In the genomic region with DNA sequence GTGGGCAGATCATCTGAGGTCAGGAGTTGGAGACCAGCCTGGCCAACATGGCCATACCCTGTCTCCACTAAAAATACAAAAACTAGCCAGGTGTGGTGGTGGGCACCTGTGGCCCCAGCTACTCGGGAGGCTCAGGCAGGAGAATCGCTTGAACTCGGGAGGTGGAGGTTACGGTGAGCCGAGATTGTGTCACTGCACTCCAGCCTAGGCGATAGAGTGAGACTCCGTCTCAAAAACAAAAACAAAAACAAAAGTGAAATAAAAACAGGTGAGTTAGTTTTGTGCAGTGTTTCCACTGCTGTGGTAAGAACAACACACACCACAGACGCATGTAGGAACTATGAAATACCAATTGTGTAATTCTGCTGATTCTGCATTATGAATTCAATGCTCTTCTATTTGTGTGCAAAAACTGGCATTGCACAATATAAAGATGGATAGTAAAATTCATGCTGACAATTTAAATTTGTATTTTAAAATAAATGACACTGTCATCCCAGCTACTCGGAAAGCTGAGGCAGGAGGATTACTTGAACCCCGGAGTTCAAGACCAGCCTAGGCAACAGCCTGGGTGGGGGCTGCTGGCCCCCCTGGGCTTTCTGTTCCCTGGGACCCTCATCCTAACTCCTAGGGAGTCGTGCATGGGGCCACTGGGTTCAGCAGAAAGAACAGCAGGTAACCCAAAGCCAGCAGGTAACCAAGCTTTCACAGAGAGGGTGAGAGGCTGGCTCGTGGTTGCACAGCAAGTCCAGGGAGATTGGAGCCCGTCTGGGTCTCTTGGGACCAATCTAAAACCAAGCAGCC, we compare ENCODE assay signal across 1 cellular context.
TF ChIP-seq lines count a peak whose summit lies in the region.

No MANE protein-coding gene starts in this region.

TF ChIP-seq in K562, 482 proteins besides CTCF, POLR2A, EP300 and RAD21:
- TF ChIP-seq MAFK (IDR thresholded peaks at IDR 0.05; ENCODE audit: low read length) (peak; percentile 82), PRMT5 (CRISPR knock-in tag; IDR thresholded peaks at IDR 0.05) (no peak), FOXA3 (CRISPR knock-in tag; conservative IDR thresholded peaks at IDR 0.05 in 1 of 2, IDR thresholded peaks at IDR 0.05 in 1 of 2) (no peak), MAFG (tag; conservative IDR thresholded peaks at IDR 0.05) (peak; percentile 86), EGR1 (conservative IDR thresholded peaks at IDR 0.05) (no peak), FIP1L1 (IDR thresholded peaks at IDR 0.05; ENCODE audit: low read depth, low read length, poor library complexity, severe bottlenecking) (no peak), CEBPB (tag; IDR thresholded peaks at IDR 0.05) (peak; percentile 80), C11orf30 (IDR thresholded peaks at IDR 0.05; ENCODE audit: low read depth) (peak; percentile 90), ZFP36 (IDR thresholded peaks at IDR 0.05; ENCODE audit: low read depth, low read length, partially characterized antibody) (peak; percentile 40), TCF3 (CRISPR knock-in tag; IDR thresholded peaks at IDR 0.05) (no peak), CEBPG (CRISPR knock-in tag; IDR thresholded peaks at IDR 0.05) (no peak), CEBPG (tag; conservative IDR thresholded peaks at IDR 0.05 in 1 of 2, IDR thresholded peaks at IDR 0.05 in 1 of 2) (peak; percentile 37 to 48; a peak in 3 of 4 replicates), ZNF316 (IDR thresholded peaks at IDR 0.05) (peak; percentile 93), MAFF (IDR thresholded peaks at IDR 0.05; ENCODE audit: low read length) (peak; percentile 85)
- TF ChIP-seq, protein P1, sequence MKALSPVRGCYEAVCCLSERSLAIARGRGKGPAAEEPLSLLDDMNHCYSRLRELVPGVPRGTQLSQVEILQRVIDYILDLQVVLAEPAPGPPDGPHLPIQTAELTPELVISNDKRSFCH (CRISPR knock-in tag; IDR thresholded peaks at IDR 0.05): no peak
- TF ChIP-seq, protein P1 (tag; IDR thresholded peaks at IDR 0.05): no peak
- TF ChIP-seq, protein P2, sequence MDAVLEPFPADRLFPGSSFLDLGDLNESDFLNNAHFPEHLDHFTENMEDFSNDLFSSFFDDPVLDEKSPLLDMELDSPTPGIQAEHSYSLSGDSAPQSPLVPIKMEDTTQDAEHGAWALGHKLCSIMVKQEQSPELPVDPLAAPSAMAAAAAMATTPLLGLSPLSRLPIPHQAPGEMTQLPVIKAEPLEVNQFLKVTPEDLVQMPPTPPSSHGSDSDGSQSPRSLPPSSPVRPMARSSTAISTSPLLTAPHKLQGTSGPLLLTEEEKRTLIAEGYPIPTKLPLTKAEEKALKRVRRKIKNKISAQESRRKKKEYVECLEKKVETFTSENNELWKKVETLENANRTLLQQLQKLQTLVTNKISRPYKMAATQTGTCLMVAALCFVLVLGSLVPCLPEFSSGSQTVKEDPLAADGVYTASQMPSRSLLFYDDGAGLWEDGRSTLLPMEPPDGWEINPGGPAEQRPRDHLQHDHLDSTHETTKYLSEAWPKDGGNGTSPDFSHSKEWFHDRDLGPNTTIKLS (IDR thresholded peaks at IDR 0.05; ENCODE audit: borderline replicate concordance, low read depth): no peak
- TF ChIP-seq, protein P3, sequence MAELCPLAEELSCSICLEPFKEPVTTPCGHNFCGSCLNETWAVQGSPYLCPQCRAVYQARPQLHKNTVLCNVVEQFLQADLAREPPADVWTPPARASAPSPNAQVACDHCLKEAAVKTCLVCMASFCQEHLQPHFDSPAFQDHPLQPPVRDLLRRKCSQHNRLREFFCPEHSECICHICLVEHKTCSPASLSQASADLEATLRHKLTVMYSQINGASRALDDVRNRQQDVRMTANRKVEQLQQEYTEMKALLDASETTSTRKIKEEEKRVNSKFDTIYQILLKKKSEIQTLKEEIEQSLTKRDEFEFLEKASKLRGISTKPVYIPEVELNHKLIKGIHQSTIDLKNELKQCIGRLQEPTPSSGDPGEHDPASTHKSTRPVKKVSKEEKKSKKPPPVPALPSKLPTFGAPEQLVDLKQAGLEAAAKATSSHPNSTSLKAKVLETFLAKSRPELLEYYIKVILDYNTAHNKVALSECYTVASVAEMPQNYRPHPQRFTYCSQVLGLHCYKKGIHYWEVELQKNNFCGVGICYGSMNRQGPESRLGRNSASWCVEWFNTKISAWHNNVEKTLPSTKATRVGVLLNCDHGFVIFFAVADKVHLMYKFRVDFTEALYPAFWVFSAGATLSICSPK (IDR thresholded peaks at IDR 0.05; ENCODE audit: borderline replicate concordance): no peak
TF ChIP-seq in K562: peak in this region for 8.
